ENCODE assay signal across 8 cellular contexts in the genomic region with DNA sequence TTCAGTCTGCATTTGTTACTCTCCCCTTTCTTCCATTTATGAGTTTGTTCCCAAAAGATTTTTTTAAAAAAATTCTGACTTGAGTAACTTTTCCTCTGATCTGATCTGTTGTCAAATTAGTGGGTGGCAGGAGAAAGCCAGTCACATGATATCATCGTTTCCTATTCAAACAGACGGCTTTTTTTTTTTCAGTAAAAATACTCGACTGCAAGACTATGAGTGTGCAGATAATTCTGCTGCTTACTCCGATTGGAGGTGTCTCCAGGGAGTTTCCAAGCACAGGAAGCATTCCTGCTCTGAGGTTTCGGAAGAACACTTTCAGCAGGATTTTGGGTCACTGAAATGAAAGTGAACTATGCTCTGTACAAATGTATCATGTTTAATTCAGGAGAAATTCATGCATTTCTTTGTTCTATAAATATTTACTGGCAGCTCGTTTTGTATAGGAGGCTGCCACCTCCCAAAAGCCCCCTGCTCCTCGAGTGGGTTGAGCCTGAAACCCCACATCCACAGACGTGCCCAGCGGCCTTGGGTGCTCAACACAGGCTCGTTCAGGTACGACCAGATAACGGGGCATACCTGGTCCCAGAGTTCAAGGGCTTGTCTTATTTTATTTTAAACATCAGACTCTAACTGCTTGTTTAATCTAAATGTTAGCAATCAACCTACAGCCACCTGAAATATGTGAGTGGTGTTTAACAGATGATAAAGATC.
DNase-seq lines count a peak whose midpoint lies in the region; ATAC-seq and TF ChIP-seq lines count a peak whose summit lies in the region.

No MANE protein-coding gene starts in this region.

- WGBS in stomach, 5 donors: 13 to 23% (median 17%) methylated on average over 12 of the region's 12 CpGs

- H4K20me1 ChIP-seq in OCI-LY3 (ENCODE audit: insufficient read depth, low read length): no peaks in the 10 kb centered on the region

- no peak overlapping the region for H3K9ac ChIP-seq in HUES48 (ENCODE audit: low read depth, low read length)
- no peak overlapping the region for H3K9ac ChIP-seq in OCI-LY3 (ENCODE audit: low read length)

- H3K27ac ChIP-seq in HUES48 (ENCODE audit: low read depth, low read length) (peak overlapping the region; percentile 64), OCI-LY3 (ENCODE audit: low read length) (no peak overlapping the region), stomach (peak overlapping the region in 4 of 5 donors; percentile 27 to 85 (median 39)), gastrocnemius medialis (no peak overlapping the region)

- TF ChIP-seq POLR2A in stomach (IDR thresholded peaks at IDR 0.05) (no peak), gastrocnemius medialis (IDR thresholded peaks at IDR 0.05) (no peak)

- no peaks in the 10 kb centered on the region for H3K9me3 ChIP-seq in HUES48 (ENCODE audit: control insufficient read depth, insufficient read depth, low read length)
- H3K9me3 ChIP-seq in OCI-LY3 (ENCODE audit: insufficient read depth, low read length): no peaks in the 10 kb centered on the region; the same call in 1 of the 2 replicates
- H3K9me3 ChIP-seq in stomach: no peaks in the 10 kb centered on the region
- no peaks in the 10 kb centered on the region for H3K9me3 ChIP-seq in gastrocnemius medialis

- H3K4me1 ChIP-seq in HUES48 (ENCODE audit: control insufficient read depth, insufficient read depth, low read length) (peaks cover 35% of the 10 kb centered on the region), OCI-LY3 (ENCODE audit: low read length) (no peaks in the 10 kb centered on the region), stomach (peaks cover 24 to 42% (median 36%) of the 10 kb centered on the region in 4 donors), gastrocnemius medialis (peaks cover 8 to 10% of the 10 kb centered on the region in 2 donors)

- H3K4me3 ChIP-seq in HUES48 (ENCODE audit: low read depth, low read length) (peak overlapping the region; percentile 56), OCI-LY3 (ENCODE audit: low read length) (0 out of 2 replicates have a peak overlapping the region, but pooled peaks have one; percentile 22), foreskin fibroblast (ENCODE audit: low read depth in 1 of 2, low read length in 2 of 2) (peak overlapping the region in 1 of 2 donors; percentile 55), stomach (peak overlapping the region; percentile 7 to 42 (median 16)), gastrocnemius medialis (no peak overlapping the region)

- in situ Hi-C loops in ACHN (cut with HindIII; ENCODE audit: low pct_ligation_motif_present, low pct_unique_long_range_greater_than_20kb, low sequenced_read_pairs): no loop called here
- in situ Hi-C loops in gastrocnemius medialis (cut with MboI; ENCODE audit: low sequenced_read_pairs in 4 of 4): no loop called here

- peak overlapping the region; percentile 35 for H3K4me2 ChIP-seq in OCI-LY3 (ENCODE audit: low read length)

- H3K36me3 ChIP-seq in HUES48 (ENCODE audit: control insufficient read depth, insufficient read depth, low read length) (no peaks in the 10 kb centered on the region), OCI-LY3 (replicated peaks; ENCODE audit: low read depth, low read length) (no peaks in the 10 kb centered on the region), stomach (no peaks in the 10 kb centered on the region), gastrocnemius medialis (no peaks in the 10 kb centered on the region)

- DNase-seq in foreskin fibroblast: peak; percentile 25 to 43
- no peak for DNase-seq in stomach
- DNase-seq in ACHN: no peak
- DNase-seq in gastrocnemius medialis: no peak
- DNase-seq in T-helper 1 cell: no peak

- intact Hi-C loops in stomach (cut with DNase I; ENCODE audit: low total_unique reads): no loop called here
- intact Hi-C loops in gastrocnemius medialis (cut with DNase I; ENCODE audit: low total_unique reads): loop anchor here (2.0 kb wide), 1 partner anchor 223 kb away; no protein-coding TSS in a partner anchor

- H3K27me3 ChIP-seq in HUES48 (ENCODE audit: control insufficient read depth, insufficient read depth, low read length) (peaks cover 44% of the 10 kb centered on the region), OCI-LY3 (ENCODE audit: low read depth, low read length) (peaks cover 19% of the 10 kb centered on the region), stomach (no peaks in the 10 kb centered on the region), gastrocnemius medialis (no peaks in the 10 kb centered on the region)

- no peak for TF ChIP-seq EP300 in stomach (IDR thresholded peaks at IDR 0.05)

- TF ChIP-seq CTCF in OCI-LY3 (IDR thresholded peaks at IDR 0.05; ENCODE audit: low read depth, low read length) (no peak), foreskin fibroblast (IDR thresholded peaks at IDR 0.05; ENCODE audit: low read depth, low read length) (no peak), stomach (IDR thresholded peaks at IDR 0.05) (no peak), gastrocnemius medialis (IDR thresholded peaks at IDR 0.05 in 4 of 5, conservative IDR thresholded peaks at IDR 0.05 in 1 of 5) (no peak)

- peak overlapping the region; percentile 74 for H2AFZ ChIP-seq in OCI-LY3 (ENCODE audit: low read depth, low read length)

- ATAC-seq in gastrocnemius medialis: no peak
- no peak for ATAC-seq in HG03095 (IDR thresholded peaks at IDR 0.05; ENCODE audit: unreplicated experiment)

- H3K79me2 ChIP-seq in OCI-LY3 (ENCODE audit: low read length): no peaks in the 10 kb centered on the region

Comparison
In these comparisons a context has a peak if more than half of its experiments do, and no peak if none do; other contexts are left out.
1. H3K27ac ChIP-seq: peak in HUES48 (single experiment) and stomach (4 of 5); none in OCI-LY3 (single experiment) and gastrocnemius medialis (0 of 4).
2. H3K4me3 ChIP-seq: peak in HUES48 (single experiment), OCI-LY3 (single experiment) and stomach (4 of 4); none in gastrocnemius medialis (0 of 4).
3. DNase-seq: peak in foreskin fibroblast (2 of 2); none in stomach (single experiment), ACHN (single experiment), gastrocnemius medialis (0 of 2) and T-helper 1 cell (0 of 5).